Comparison of ENCODE assay signal across 15 cellular contexts in genomic region chr2:72980535-72981217, GRCh38.
A peak's percentile ranks its signal among the peaks of the same experiment; 100 is the strongest.
DNase-seq lines count a peak whose midpoint lies in the region; ATAC-seq and TF ChIP-seq lines count a peak whose summit lies in the region.
"Had no signal": no experiment of that assay in that cellular context is flagged by ENCODE, and none has a peak within 500 bp of the region (broad histone marks: within the 10 kb centered on the region; RNA-seq: fewer than 3 reads in every experiment).

No MANE protein-coding gene starts in this region.

- peak; percentile 48 for DNase-seq in EH (ENCODE audit: low read depth)
- peak; percentile 51 for DNase-seq in M059J (ENCODE audit: low read depth)
- peak; percentile 68 for DNase-seq in epithelial cell of esophagus (ENCODE audit: low read depth)
- DNase-seq in osteoblast (ENCODE audit: insufficient read length, low spot score, missing footprints) = peak; percentile 58
- DNase-seq in NK-92 treated with Interleukin-12 subunit alpha and Interleukin-12 subunit beta, amount 100 ng/mL, for 24 hours (lab: John Stamatoyannopoulos, UW) = no peak
- no peak for DNase-seq in SK-N-DZ (ENCODE audit: low spot score)
- no peak for DNase-seq in DMS 273 (lab: John Stamatoyannopoulos, UW; ENCODE audit: unreplicated experiment)
- DNase-seq: activated CD4-positive, alpha-beta memory T cell treated with anti-CD3 and anti-CD28 coated beads, Interleukin-2, amount 10 ng/mL, durations not matched to agents 7 days and 5 days; CD4-positive, CD25-positive, alpha-beta regulatory T cell; effector CD8-positive, alpha-beta T cell; left cardiac atrium; stimulated activated naive CD8-positive, alpha-beta T cell treated with anti-CD3 and anti-CD28 coated beads, Interleukin-15, Interleukin-2, amounts not matched to agents 100 U/mL and 50 U/mL, for 24 hours had no signal

- no peaks in the 10 kb centered on the region for H3K9me3 ChIP-seq in osteoblast (ENCODE audit: low read depth, low read length)

- H3K79me2 ChIP-seq in osteoblast (ENCODE audit: insufficient read depth, low read length) = no peaks in the 10 kb centered on the region

- H4K20me1 ChIP-seq in osteoblast (ENCODE audit: insufficient read depth, low read length) = no peaks in the 10 kb centered on the region

- H3K27ac ChIP-seq in osteoblast (ENCODE audit: low read depth, low read length) = no peak overlapping the region

- no peak for ATAC-seq in GM18498 (IDR thresholded peaks at IDR 0.05; ENCODE audit: unreplicated experiment)
- ATAC-seq: activated T-helper 17 cell treated with anti-CD3 and anti-CD28 coated beads, Interleukin-2, amount 50 U/mL, for 72 hours; natural killer cell treated with Interleukin-12 subunit alpha and Interleukin-12 subunit beta and Interleukin-15 and Interleukin-18, amount 100 ng/mL, for 72 hours; stimulated activated naive CD8-positive, alpha-beta T cell treated with anti-CD3 and anti-CD28 coated beads, Interleukin-15, Interleukin-2, amounts not matched to agents 100 U/mL and 50 U/mL, for 24 hours had no signal

- H3K36me3 ChIP-seq in osteoblast (ENCODE audit: insufficient read depth, low read length) = peaks cover 6% of the 10 kb centered on the region

- H3K27me3 ChIP-seq in osteoblast (ENCODE audit: insufficient read depth, low read length) = no peaks in the 10 kb centered on the region

- H2AFZ ChIP-seq in osteoblast (ENCODE audit: low read length) = no peak overlapping the region

- H3K4me2 ChIP-seq in osteoblast (ENCODE audit: insufficient read depth, low read length) = no peak overlapping the region

- TF ChIP-seq CTCF in epithelial cell of esophagus (IDR thresholded peaks at IDR 0.05; ENCODE audit: insufficient read depth, low read depth, low read length, missing control alignments) (no peak), osteoblast (IDR thresholded peaks at IDR 0.05; ENCODE audit: extremely low read depth, low read depth, low read length) (no peak)

- no peaks in the 10 kb centered on the region for H3K4me1 ChIP-seq in osteoblast (ENCODE audit: insufficient read depth, low read length)

- H3K4me3 ChIP-seq in epithelial cell of esophagus (ENCODE audit: low read length) = no peak overlapping the region
- H3K4me3 ChIP-seq in osteoblast (ENCODE audit: insufficient read depth, low read length) = no peak overlapping the region

Comparison
In these comparisons a context has a peak if more than half of its experiments do, and no peak if none do; other contexts are left out.
1. DNase-seq: peak in EH (single experiment), M059J (single experiment), epithelial cell of esophagus (single experiment) and osteoblast (single experiment); none in NK-92 treated with Interleukin-12 subunit alpha and Interleukin-12 subunit beta, amount 100 ng/mL, for 24 hours (single experiment), SK-N-DZ (single experiment) and DMS 273 (single experiment).